ENCODE assay signal across 13 cellular contexts in genomic region chr12:3311027-3311402, GRCh38.
DNase-seq lines count a peak whose midpoint lies in the region; ATAC-seq, FAIRE-seq and TF ChIP-seq lines count a peak whose summit lies in the region.
"Had no signal": no experiment of that assay in that cellular context is flagged by ENCODE, and none has a peak within 500 bp of the region (broad histone marks: within the 10 kb centered on the region; RNA-seq: fewer than 3 reads in every experiment).

No MANE protein-coding gene starts in this region.

- H3K4me3 ChIP-seq in RWPE2 (ENCODE audit: severe bottlenecking) (no peak overlapping the region), kidney (ENCODE audit: low read length in 2 of 2) (no peak overlapping the region)
- H3K4me3 ChIP-seq: ascending aorta, sigmoid colon, upper lobe of left lung had no signal

- no peaks in the 10 kb centered on the region for H3K36me3 ChIP-seq in RWPE2 (ENCODE audit: low read depth)
- H3K36me3 ChIP-seq in kidney (ENCODE audit: control insufficient read depth in 1 of 2, insufficient read depth in 2 of 2, low read length in 2 of 2) = no peaks in the 10 kb centered on the region
- H3K36me3 ChIP-seq: ascending aorta, sigmoid colon, upper lobe of left lung had no signal

- no peaks in the 10 kb centered on the region for H3K4me1 Mint-ChIP-seq in CD14-positive monocyte

- no peaks in the 10 kb centered on the region for H3K27me3 ChIP-seq in RWPE2 (ENCODE audit: insufficient read depth, poor library complexity, severe bottlenecking)
- H3K27me3 ChIP-seq: ascending aorta, upper lobe of left lung had no signal

- intact Hi-C loops in kidney (cut with DNase I) (no loop called here), CD14-positive monocyte (cut with micrococcal nuclease) (no loop called here)

- no peaks in the 10 kb centered on the region for H3K36me3 Mint-ChIP-seq in CD14-positive monocyte

- H3K27me3 Mint-ChIP-seq in CD14-positive monocyte (ENCODE audit: low read depth in 3 of 3) = peaks cover 7 to 12% (median 8%) of the 10 kb centered on the region in 3 donors

- no peak for FAIRE-seq in kidney (lab: Jason Lieb, UNC)
- FAIRE-seq: G401.6 had no signal

- H3K9me3 ChIP-seq in RWPE2 (ENCODE audit: severe bottlenecking) (no peaks in the 10 kb centered on the region), kidney (ENCODE audit: control insufficient read depth in 1 of 2, low read length in 2 of 2) (no peaks in the 10 kb centered on the region)
- H3K9me3 ChIP-seq: ascending aorta, sigmoid colon, upper lobe of left lung had no signal

- H3K4me3 Mint-ChIP-seq in CD14-positive monocyte = no peak overlapping the region

- H3K9ac ChIP-seq in kidney (ENCODE audit: low read length in 2 of 2) = no peak overlapping the region

- H3K27ac ChIP-seq in RWPE2 (ENCODE audit: poor library complexity, severe bottlenecking) (peak overlapping the region; percentile 46), kidney (ENCODE audit: low read depth in 2 of 2, low read length in 2 of 2) (no peak overlapping the region)
- H3K27ac ChIP-seq: ascending aorta, sigmoid colon, upper lobe of left lung had no signal

- no peak overlapping the region for H3K27ac Mint-ChIP-seq in CD14-positive monocyte

- TF ChIP-seq CTCF in RWPE2 (IDR thresholded peaks at IDR 0.05; ENCODE audit: poor library complexity, severe bottlenecking) = no peak
- TF ChIP-seq CTCF in kidney (IDR thresholded peaks at IDR 0.05; ENCODE audit: borderline replicate concordance, extremely low read depth, insufficient read depth) = no peak
- TF ChIP-seq CTCF in CD14-positive monocyte (IDR thresholded peaks at IDR 0.05) = no peak

- ATAC-seq in RWPE2 (ENCODE audit: low read depth) (peak; percentile 84), GM18873 (IDR thresholded peaks at IDR 0.05; ENCODE audit: low FRiP score, unreplicated experiment) (no peak)

- H3K9me3 Mint-ChIP-seq in CD14-positive monocyte = no peaks in the 10 kb centered on the region

- peak; percentile 83 for DNase-seq in COR-L47 (lab: John Stamatoyannopoulos, UW)
- DNase-seq in M059J (ENCODE audit: low read depth) = peak; percentile 74
- DNase-seq in RWPE2 (ENCODE audit: low spot score) = peak; percentile 97
- DNase-seq in kidney = peak; percentile 93
- no peak for DNase-seq in Ammon's horn (ENCODE audit: low spot score)
- no peak for DNase-seq in CD14-positive monocyte (ENCODE audit: low spot score)
- no peak for DNase-seq in UCSD-AML1 (lab: John Stamatoyannopoulos, UW; ENCODE audit: unreplicated experiment)
- DNase-seq: NCI-H1092 treated with DMSO at 0.1 percent for 48 hours, sigmoid colon, upper lobe of left lung had no signal

- H3K4me1 ChIP-seq in RWPE2 (ENCODE audit: insufficient read depth, poor library complexity, severe bottlenecking) = peaks cover 47% of the 10 kb centered on the region
- peaks cover 0 to 3% of the 10 kb centered on the region in 2 donors for H3K4me1 ChIP-seq in kidney (ENCODE audit: control insufficient read depth in 1 of 2, insufficient read depth in 1 of 2, low read depth in 1 of 2, low read length in 2 of 2)

Comparison
In these comparisons a context has a peak if more than half of its experiments do, and no peak if none do; other contexts are left out.
1. DNase-seq: peak in COR-L47 (single experiment), M059J (single experiment), RWPE2 (single experiment) and kidney (single experiment); none in Ammon's horn (single experiment), CD14-positive monocyte (single experiment) and UCSD-AML1 (single experiment).